ENCODE assay signal across 9 cellular contexts in the genomic region with DNA sequence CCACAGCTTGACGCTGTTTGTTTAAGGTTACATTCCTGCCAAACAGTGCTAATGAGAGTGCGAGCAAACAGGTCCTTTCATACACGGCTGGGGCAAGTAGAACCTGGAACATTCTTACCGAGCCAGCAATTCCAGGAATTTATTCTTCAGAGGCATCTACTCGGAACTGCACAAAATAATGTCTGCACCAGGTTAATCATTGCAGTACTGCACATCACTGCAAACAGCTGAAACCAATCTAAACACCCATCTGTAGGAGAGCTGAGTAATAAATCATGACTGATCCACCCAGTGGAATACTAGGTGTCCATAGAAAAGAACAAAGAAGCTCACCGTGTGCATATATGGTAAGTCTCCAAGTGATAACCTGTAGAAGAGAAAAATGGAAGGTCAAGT. TPM values are rescaled to one million over a fixed set of nuclear protein-coding genes. Genes with fewer than 3 reads are reported as not detected.
DNase-seq lines count a peak whose midpoint lies in the region; ATAC-seq and TF ChIP-seq lines count a peak whose summit lies in the region.
"Had no signal": no experiment of that assay in that cellular context is flagged by ENCODE, and none has a peak within 500 bp of the region (broad histone marks: within the 10 kb centered on the region; RNA-seq: fewer than 3 reads in every experiment).

No MANE protein-coding gene starts in this region.

- H3K36me3 ChIP-seq in OCI-LY3 (replicated peaks; ENCODE audit: low read depth, low read length) = peaks cover 14% of the 10 kb centered on the region

- peak; percentile 2 for DNase-seq in DMS79 treated with DMSO at 0.1 percent for 48 hours (lab: John Stamatoyannopoulos, UW)
- no peak for DNase-seq in DMS79 (lab: John Stamatoyannopoulos, UW)
- DNase-seq in foreskin keratinocyte = no peak
- peak; percentile 28 for DNase-seq in pons (ENCODE audit: low spot score)
- no peak for DNase-seq in DMS 273 treated with DMSO at 0.1 percent for 48 hours (lab: John Stamatoyannopoulos, UW)
- DNase-seq in superior temporal gyrus (ENCODE audit: extremely low spot score) = no peak
- DNase-seq in activated CD8-positive, alpha-beta memory T cell treated with anti-CD3 and anti-CD28 coated beads, Interleukin-2, amount 50 U/mL, for 48 hours = no peak
- DNase-seq: NCI-H526 treated with DMSO at 0.1 percent for 48 hours had no signal

- peak; percentile 36 for ATAC-seq in foreskin keratinocyte

- no peaks in the 10 kb centered on the region for H3K9me3 ChIP-seq in OCI-LY3 (ENCODE audit: insufficient read depth, low read length)

- H3K79me2 ChIP-seq in OCI-LY3 (ENCODE audit: low read length) = peaks cover 27% of the 10 kb centered on the region

- H3K4me2 ChIP-seq in OCI-LY3 (ENCODE audit: low read length) = 0 out of 2 replicates have a peak overlapping the region, but pooled peaks have one; percentile 7

- no peaks in the 10 kb centered on the region for H3K27me3 ChIP-seq in OCI-LY3 (ENCODE audit: low read depth, low read length)
- H3K27me3 ChIP-seq in foreskin keratinocyte = no peaks in the 10 kb centered on the region

- peak overlapping the region; percentile 52; the same call in 1 of the 2 replicates for H2AFZ ChIP-seq in OCI-LY3 (ENCODE audit: low read depth, low read length)

- H3K27ac ChIP-seq in OCI-LY3 (ENCODE audit: low read length) (no peak overlapping the region), foreskin keratinocyte (no peak overlapping the region)

- H3K4me1 ChIP-seq in OCI-LY3 (ENCODE audit: low read length) (peaks cover 14% of the 10 kb centered on the region), foreskin keratinocyte (peaks cover 5% of the 10 kb centered on the region)

- no peak overlapping the region for H3K4me3 ChIP-seq in OCI-LY3 (ENCODE audit: low read length)

- H4K20me1 ChIP-seq in OCI-LY3 (ENCODE audit: insufficient read depth, low read length) = no peaks in the 10 kb centered on the region

- H3K9ac ChIP-seq in OCI-LY3 (ENCODE audit: low read length) = no peak overlapping the region

- TF ChIP-seq CTCF in OCI-LY3 (IDR thresholded peaks at IDR 0.05; ENCODE audit: low read depth, low read length) (no peak), foreskin keratinocyte (conservative IDR thresholded peaks at IDR 0.05) (no peak)

RNA-seq across cellular contexts. Expression of a gene that starts 1.2 kb away (rescaled TPM):
- 5.3 and 6.1 TPM in 2 replicates for total RNA-seq in foreskin keratinocyte
- 7.6 and 8.4 TPM in 2 replicates for polyA plus RNA-seq in foreskin keratinocyte

RNA-seq across cellular contexts. Expression of a gene that starts 17.5 kb away (rescaled TPM):
- 6.3 and 7.3 TPM in 2 replicates for total RNA-seq in foreskin keratinocyte
- polyA plus RNA-seq in foreskin keratinocyte = 8.1 and 8.6 TPM in 2 replicates

RNA-seq across cellular contexts. Expression of a gene that starts 18.3 kb away (rescaled TPM):
- 10.7 and 12.7 TPM in 2 replicates for total RNA-seq in foreskin keratinocyte
- polyA plus RNA-seq in foreskin keratinocyte = 15.8 and 18.7 TPM in 2 replicates

RNA-seq across cellular contexts. Expression of a gene that starts 23.6 kb away (rescaled TPM):
- 2.7 and 3.4 TPM in 2 replicates for total RNA-seq in foreskin keratinocyte
- 6.0 and 6.4 TPM in 2 replicates for polyA plus RNA-seq in foreskin keratinocyte

RNA-seq across cellular contexts. Expression of a gene that starts 36.5 kb away (rescaled TPM):
- not detected in 2 replicates for total RNA-seq in foreskin keratinocyte
- not detected in 2 replicates for polyA plus RNA-seq in foreskin keratinocyte

Comparison
In these comparisons a context has a peak if more than half of its experiments do, and no peak if none do; other contexts are left out.
1. DNase-seq: peak in DMS79 treated with DMSO at 0.1 percent for 48 hours (single experiment) and pons (single experiment); none in DMS79 (single experiment), foreskin keratinocyte (0 of 2), DMS 273 treated with DMSO at 0.1 percent for 48 hours (single experiment), superior temporal gyrus (single experiment) and activated CD8-positive, alpha-beta memory T cell treated with anti-CD3 and anti-CD28 coated beads, Interleukin-2, amount 50 U/mL, for 48 hours (single experiment).